ENCODE assay signal across 1 cellular context in genomic region chr9:37549527-37549926, GRCh38.
TF ChIP-seq lines count a peak whose summit lies in the region.

No MANE protein-coding gene starts in this region.

TF ChIP-seq in WTC11, 78 proteins besides CTCF, POLR2A, EP300 and RAD21 (continued from another document):
- TF ChIP-seq E2F1 (CRISPR knock-in tag; IDR thresholded peaks at IDR 0.05) (no peak), KAT7 (CRISPR knock-in tag; IDR thresholded peaks at IDR 0.05; ENCODE audit: borderline replicate concordance) (no peak)
TF ChIP-seq in WTC11: peak in this region for 0.
